18 cellular contexts compared by ENCODE assay signal in the genomic region with DNA sequence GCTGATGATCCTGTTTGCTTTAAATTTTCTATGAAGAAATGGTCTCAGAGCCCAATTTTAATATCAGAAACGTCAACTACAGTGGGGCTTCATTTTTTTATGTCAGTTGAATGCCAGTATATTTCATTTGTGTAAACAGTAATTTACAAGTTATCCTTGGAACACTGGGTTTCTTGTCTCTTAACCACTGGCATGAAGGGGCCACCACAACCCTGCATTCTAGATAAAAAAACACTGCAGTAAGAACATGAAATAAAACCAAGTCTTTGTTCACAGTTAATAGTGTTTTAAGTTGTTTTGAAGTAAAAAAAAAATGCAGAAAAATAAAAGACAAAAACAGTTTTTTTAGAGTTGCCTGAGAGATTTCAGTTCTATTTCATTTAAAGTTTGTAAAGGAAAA. TPM values are rescaled to one million over a fixed set of nuclear protein-coding genes. Genes with fewer than 3 reads are reported as not detected.
DNase-seq lines count a peak whose midpoint lies in the region; ATAC-seq and TF ChIP-seq lines count a peak whose summit lies in the region.
"Had no signal": no experiment of that assay in that cellular context is flagged by ENCODE, and none has a peak within 500 bp of the region (broad histone marks: within the 10 kb centered on the region; RNA-seq: fewer than 3 reads in every experiment).

No MANE protein-coding gene starts in this region.

- in situ Hi-C loops in mammary epithelial cell (cut with MboI; ENCODE audit: low sequenced_read_pairs in 2 of 2) = no loop called here

- no TSS peak for BruUV-seq in mammary epithelial cell (replicated peaks; lab: Mats Ljungman, UMichigan)

- H4K20me1 ChIP-seq in smooth muscle cell (ENCODE audit: low read depth) (no peaks in the 10 kb centered on the region), mammary epithelial cell (ENCODE audit: insufficient read depth, low read length) (no peaks in the 10 kb centered on the region)

- H3K27ac ChIP-seq in smooth muscle cell (ENCODE audit: low read depth) (peak overlapping the region; percentile 11), mammary epithelial cell (ENCODE audit: insufficient read depth, low read depth, low read length) (no peak overlapping the region)
- H3K27ac ChIP-seq: RWPE1 had no signal

- H3K4me1 ChIP-seq in smooth muscle cell (ENCODE audit: low read depth) = peaks cover 9% of the 10 kb centered on the region
- peaks cover 6% of the 10 kb centered on the region for H3K4me1 ChIP-seq in mammary epithelial cell (ENCODE audit: insufficient read depth, low read length)

- no peak overlapping the region for H3K4me3 Mint-ChIP-seq in stimulated activated naive B cell treated with anti-CD40 and anti-IgM and Interleukin-4, amounts not matched to agents 10 μg/mL and 1 μg/mL and 100 μg/mL, for 72 hours
- H3K4me3 Mint-ChIP-seq: CD14-positive monocyte had no signal

- H3K4me3 ChIP-seq in fibroblast of pulmonary artery (replicated peaks; ENCODE audit: low read depth, low read length) = no peak overlapping the region
- H3K4me3 ChIP-seq in smooth muscle cell = no peak overlapping the region
- H3K4me3 ChIP-seq in mammary epithelial cell (replicated peaks in 1 of 3; ENCODE audit: insufficient read depth in 1 of 3, low read depth in 2 of 3, low read length in 3 of 3) = no peak overlapping the region

- no peak for ATAC-seq in stimulated activated naive B cell treated with anti-CD40 and anti-IgM and Interleukin-4, amounts not matched to agents 10 μg/mL and 1 μg/mL and 100 μg/mL, for 72 hours (replicated peaks)

- H3K4me1 Mint-ChIP-seq in stimulated activated naive B cell treated with anti-CD40 and anti-IgM and Interleukin-4, amounts not matched to agents 10 μg/mL and 1 μg/mL and 100 μg/mL, for 72 hours = no peaks in the 10 kb centered on the region
- H3K4me1 Mint-ChIP-seq: CD14-positive monocyte had no signal

- H3K9me3 Mint-ChIP-seq in stimulated activated naive B cell treated with anti-CD40 and anti-IgM and Interleukin-4, amounts not matched to agents 10 μg/mL and 1 μg/mL and 100 μg/mL, for 72 hours = peaks cover 1 to 4% of the 10 kb centered on the region in 2 donors

- H3K79me2 ChIP-seq in smooth muscle cell (ENCODE audit: low read depth) (no peaks in the 10 kb centered on the region), mammary epithelial cell (ENCODE audit: insufficient read depth, low read length) (no peaks in the 10 kb centered on the region)

- no peaks in the 10 kb centered on the region for H3K27me3 ChIP-seq in smooth muscle cell (ENCODE audit: low read depth)
- no peaks in the 10 kb centered on the region for H3K27me3 ChIP-seq in mammary epithelial cell (ENCODE audit: insufficient read depth, low read length)

- no peaks in the 10 kb centered on the region for H3K27me3 Mint-ChIP-seq in stimulated activated naive B cell treated with anti-CD40 and anti-IgM and Interleukin-4, amounts not matched to agents 10 μg/mL and 1 μg/mL and 100 μg/mL, for 72 hours

- H3K9ac ChIP-seq in smooth muscle cell (ENCODE audit: low read depth) (no peak overlapping the region), mammary epithelial cell (ENCODE audit: insufficient read depth, low read length) (no peak overlapping the region)

- intact Hi-C loops in mammary epithelial cell (cut with micrococcal nuclease) = no loop called here

- dilution Hi-C loops in mammary epithelial cell (cut with HindIII; ENCODE audit: low sequenced_read_pairs) = no loop called here

- H2AFZ ChIP-seq in smooth muscle cell (ENCODE audit: low read depth) (no peak overlapping the region), mammary epithelial cell (ENCODE audit: low read depth, low read length) (no peak overlapping the region)

- TF ChIP-seq CTCF in fibroblast of pulmonary artery (IDR thresholded peaks at IDR 0.05; ENCODE audit: low read length, missing control alignments) (no peak), smooth muscle cell (IDR thresholded peaks at IDR 0.05; ENCODE audit: borderline replicate concordance, insufficient read depth, poor library complexity, severe bottlenecking) (no peak), mammary epithelial cell (conservative IDR thresholded peaks at IDR 0.05 in 1 of 2, IDR thresholded peaks at IDR 0.05 in 1 of 2; ENCODE audit: extremely low read depth in 1 of 2, insufficient read depth in 1 of 2, low read depth in 1 of 2, low read length in 2 of 2) (no peak)

- no peaks in the 10 kb centered on the region for H3F3A ChIP-seq in smooth muscle cell (ENCODE audit: low read depth)

- 14% methylated on average over 1 of the region's 1 CpG for WGBS in smooth muscle cell (ENCODE audit: low lambda C conversion rate)
- 0% methylated on average over 1 of the region's 1 CpG for WGBS in mammary epithelial cell (ENCODE audit: low coverage, missing lambda C conversion rate)

- CTCF ChIA-PET in mammary epithelial cell (lab: Charles Lee; ENCODE audit: low non-redundant PET) = no interaction called here

- no peaks in the 10 kb centered on the region for H3K36me3 ChIP-seq in smooth muscle cell (ENCODE audit: low read depth)
- H3K36me3 ChIP-seq in mammary epithelial cell (ENCODE audit: insufficient read depth, low read length) = no peaks in the 10 kb centered on the region

- H3K4me2 ChIP-seq in smooth muscle cell = peak overlapping the region; percentile 73
- no peak overlapping the region for H3K4me2 ChIP-seq in mammary epithelial cell (ENCODE audit: insufficient read depth, low read depth, low read length)

- H3K36me3 Mint-ChIP-seq in stimulated activated naive B cell treated with anti-CD40 and anti-IgM and Interleukin-4, amounts not matched to agents 10 μg/mL and 1 μg/mL and 100 μg/mL, for 72 hours = no peaks in the 10 kb centered on the region
- H3K36me3 Mint-ChIP-seq: CD14-positive monocyte had no signal

- H3K9me3 ChIP-seq in smooth muscle cell (replicated peaks; ENCODE audit: low read depth) (no peaks in the 10 kb centered on the region), mammary epithelial cell (replicated peaks; ENCODE audit: insufficient read depth, low read length) (no peaks in the 10 kb centered on the region)
- H3K9me3 ChIP-seq: Caco-2 had no signal

- DNase-seq in LHCN-M2 (ENCODE audit: low read depth) (peak; percentile 4), astrocyte of the hippocampus (ENCODE audit: low read depth, low spot score) (peak; percentile 78), fibroblast of pulmonary artery (ENCODE audit: low read depth) (peak; percentile 48), smooth muscle cell (lab: John Stamatoyannopoulos, UW; ENCODE audit: unreplicated experiment) (no peak), HPDE6-E6E7 (ENCODE audit: extremely low spot score) (no peak), mammary epithelial cell (no peak)
- no peak for DNase-seq in stimulated activated naive B cell treated with anti-CD40 and anti-IgM and Interleukin-4, amounts not matched to agents 10 μg/mL and 1 μg/mL and 100 μg/mL, for 72 hours
- DNase-seq: AML-193, Caco-2, EL, H7, NCI-H1417 treated with DMSO at 0.1 percent for 48 hours, NCI-H2029, NCI-H2171 treated with DMSO at 0.1 percent for 48 hours, NCI-H446 treated with DMSO at 0.1 percent for 48 hours, NCI-H774 had no signal

- H3K27ac Mint-ChIP-seq in stimulated activated naive B cell treated with anti-CD40 and anti-IgM and Interleukin-4, amounts not matched to agents 10 μg/mL and 1 μg/mL and 100 μg/mL, for 72 hours = no peak overlapping the region
- H3K27ac Mint-ChIP-seq: CD14-positive monocyte had no signal

RNA-seq across cellular contexts. Expression of a gene that starts 8.0 kb away (rescaled TPM):
- total RNA-seq in LHCN-M2 (2014; rRNA removed) (not detected in 2 replicates), smooth muscle cell (not detected in 2 replicates), mammary epithelial cell (not detected)
- not detected for polyA plus RNA-seq in LHCN-M2 (2012)
- polyA plus RNA-seq in smooth muscle cell (not detected in 2 replicates), mammary epithelial cell (not detected)
- polyA minus RNA-seq in mammary epithelial cell = not detected
- total RNA-seq: Caco-2, H7 had no signal
- polyA plus RNA-seq: CD14-positive monocyte had no signal

Comparison
In these comparisons a context has a peak if more than half of its experiments do, and no peak if none do; other contexts are left out.
1. DNase-seq: peak in LHCN-M2 (single experiment), astrocyte of the hippocampus (single experiment) and fibroblast of pulmonary artery (single experiment); none in smooth muscle cell (single experiment), HPDE6-E6E7 (single experiment), mammary epithelial cell (single experiment) and stimulated activated naive B cell treated with anti-CD40 and anti-IgM and Interleukin-4, amounts not matched to agents 10 μg/mL and 1 μg/mL and 100 μg/mL, for 72 hours (single experiment).